Comparison of ENCODE assay signal across 8 cellular contexts in the genomic region with DNA sequence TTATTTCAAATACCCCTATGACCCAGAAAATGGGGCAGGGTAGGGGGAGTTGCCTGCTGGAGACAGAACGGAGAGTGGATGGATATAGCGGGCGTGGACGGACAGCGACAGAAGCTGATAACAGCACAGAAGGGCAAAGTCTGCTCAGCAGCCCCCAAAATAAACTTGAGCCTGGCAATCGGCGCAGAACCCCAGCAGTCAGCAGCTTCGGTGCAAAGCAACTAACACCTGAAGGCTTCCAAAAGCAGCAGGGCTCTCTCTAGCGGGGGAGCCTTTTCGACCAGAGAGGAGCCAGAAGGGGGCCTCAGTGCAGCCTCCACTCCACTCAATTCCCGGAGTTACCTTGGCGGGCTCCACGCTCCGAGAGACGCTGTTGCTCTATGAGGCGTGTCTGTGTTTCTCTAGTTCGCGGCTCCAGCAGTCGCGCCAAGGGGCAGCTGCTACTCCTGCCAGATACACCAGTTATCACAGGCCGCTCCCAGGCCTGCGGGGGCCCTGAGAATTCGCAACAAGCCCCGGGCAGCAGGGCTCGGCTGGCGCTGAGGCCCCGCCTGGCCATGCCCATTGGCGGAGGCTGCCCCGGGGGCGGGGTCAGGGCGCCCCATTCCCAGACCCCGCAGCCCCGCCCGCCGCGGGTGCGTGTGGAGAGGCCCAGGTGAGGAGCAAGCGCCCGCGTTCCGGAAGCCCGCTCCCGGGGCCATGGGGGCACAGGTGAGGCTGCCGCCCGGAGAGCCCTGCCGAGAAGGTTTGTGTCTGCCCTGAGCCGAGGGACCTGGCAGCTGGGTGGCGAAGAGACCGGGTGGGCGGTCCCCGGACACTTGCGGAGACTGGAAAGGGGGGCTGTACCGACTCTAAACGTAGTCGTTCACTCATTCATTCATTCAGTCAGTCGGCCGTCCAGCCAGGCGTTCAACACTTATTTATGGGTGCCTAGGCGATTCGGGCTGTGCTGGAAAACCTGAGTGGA. TPM values are rescaled to one million over a fixed set of nuclear protein-coding genes. Genes with fewer than 3 reads are reported as not detected.
DNase-seq lines count a peak whose midpoint lies in the region; ATAC-seq and TF ChIP-seq lines count a peak whose summit lies in the region.

TSS of gene CNGA1 (minus strand) at position 541 of the 967 bp plus-strand sequence. CDS start 63,992 bp downstream, outside the sequence.
TSS of gene NIPAL1 (plus strand) at position 632 of the 967 bp plus-strand sequence. CDS start at position 700, 68 bp downstream.

- TF ChIP-seq CTCF in AG09319 (IDR thresholded peaks at IDR 0.05; ENCODE audit: low read depth, low read length): peak; percentile 59
- peak; percentile 74 for TF ChIP-seq CTCF in choroid plexus epithelial cell (conservative IDR thresholded peaks at IDR 0.05; ENCODE audit: low read depth, low read length)

- DNase-seq in AG09319 (ENCODE audit: extremely low read depth, low read depth) (no peak), NCI-H345 (lab: John Stamatoyannopoulos, UW) (peak; percentile 85), choroid plexus epithelial cell (ENCODE audit: low read depth) (peak; percentile 58), left lobe of liver (ENCODE audit: low spot score) (peak; percentile 96)
- DNase-seq in activated CD4-positive, alpha-beta T cell treated with anti-CD3 and anti-CD28 coated beads for 36 hours: peak; percentile 80
- peak; percentile 80 to 81 for DNase-seq in stimulated activated CD4-positive, alpha-beta T cell treated with anti-CD3 and anti-CD28 coated beads, Interleukin-2, amount 100 ng/mL, for 24 hours

- H3K36me3 Mint-ChIP-seq in activated CD4-positive, alpha-beta T cell treated with anti-CD3 and anti-CD28 coated beads for 36 hours (ENCODE audit: low read depth): no peaks in the 10 kb centered on the region

- peak within 1 kb of the TSS; percentile 66 for H3K27ac Mint-ChIP-seq in activated CD4-positive, alpha-beta T cell treated with anti-CD3 and anti-CD28 coated beads for 36 hours

- POLR2A ChIA-PET in activated CD4-positive, alpha-beta T cell treated with anti-CD3 and anti-CD28 coated beads for 36 hours (lab: Charles Lee): no interaction called here

- peak within 1 kb of the TSS; percentile 78 for H3K4me3 ChIP-seq in choroid plexus epithelial cell (ENCODE audit: low read depth, low read length)

- H3K4me3 Mint-ChIP-seq in activated CD4-positive, alpha-beta T cell treated with anti-CD3 and anti-CD28 coated beads for 36 hours: peak within 1 kb of the TSS; percentile 76

- CTCF ChIA-PET in activated CD4-positive, alpha-beta T cell treated with anti-CD3 and anti-CD28 coated beads for 36 hours (lab: Charles Lee): interaction anchor here (0.6 to 5.3 kb wide), 9 partner anchors 11 to 101 kb away, joined by 3 to 64 read pairs (median 3); no protein-coding TSS in a partner anchor

- intact Hi-C loops in activated CD4-positive, alpha-beta T cell treated with anti-CD3 and anti-CD28 coated beads for 36 hours (cut with DNase I, micrococcal nuclease): loop anchor here (1.0 to 5.0 kb wide), 5 partner anchors 20 to 324 kb away; partner anchors contain the start of genes NFXL1 (in 1 of the 2), SLAIN2 (in 1 of the 2) and TEC (in 1 of the 2)

- H3K4me1 Mint-ChIP-seq in activated CD4-positive, alpha-beta T cell treated with anti-CD3 and anti-CD28 coated beads for 36 hours: peaks cover 29% of the 10 kb centered on the region

- peaks cover 16% of the 10 kb centered on the region for H3K27me3 Mint-ChIP-seq in activated CD4-positive, alpha-beta T cell treated with anti-CD3 and anti-CD28 coated beads for 36 hours

- H3K9me3 Mint-ChIP-seq in activated CD4-positive, alpha-beta T cell treated with anti-CD3 and anti-CD28 coated beads for 36 hours (ENCODE audit: low read depth): peaks cover 2% of the 10 kb centered on the region

- ATAC-seq in GM19023 (IDR thresholded peaks at IDR 0.05; ENCODE audit: unreplicated experiment): peak; percentile 86
- ATAC-seq in HG03159 (IDR thresholded peaks at IDR 0.05; ENCODE audit: unreplicated experiment): peak; percentile 82
- peak; percentile 86 for ATAC-seq in activated CD4-positive, alpha-beta T cell treated with anti-CD3 and anti-CD28 coated beads for 36 hours
- peak; percentile 92 for ATAC-seq in left lobe of liver

RNA-seq across cellular contexts. Expression of gene CNGA1, which starts in this region (rescaled TPM):
- total RNA-seq in activated CD4-positive, alpha-beta T cell treated with anti-CD3 and anti-CD28 coated beads for 36 hours: under 1 TPM; 0.16 to 0.30 TPM
- 13.7 TPM for total RNA-seq in left lobe of liver

RNA-seq across cellular contexts. Expression of gene NIPAL1, which starts in this region (rescaled TPM):
- total RNA-seq in activated CD4-positive, alpha-beta T cell treated with anti-CD3 and anti-CD28 coated beads for 36 hours: 1 to 10 TPM; 1.6 to 1.8 TPM
- 11.6 TPM for total RNA-seq in left lobe of liver

Comparison
In these comparisons a context has a peak if more than half of its experiments do, and no peak if none do; other contexts are left out.
1. RNA of gene CNGA1 (total RNA-seq): 13.7 TPM in left lobe of liver (single experiment); 0.16 to 0.30 TPM in activated CD4-positive, alpha-beta T cell treated with anti-CD3 and anti-CD28 coated beads for 36 hours; every median in the first group is over 10 times any median in the second.
2. Peak in every context shown above with its lines, with median percentiles within 50 percentile points of each other: ATAC-seq.